17 cellular contexts compared by ENCODE assay signal in the genomic region with DNA sequence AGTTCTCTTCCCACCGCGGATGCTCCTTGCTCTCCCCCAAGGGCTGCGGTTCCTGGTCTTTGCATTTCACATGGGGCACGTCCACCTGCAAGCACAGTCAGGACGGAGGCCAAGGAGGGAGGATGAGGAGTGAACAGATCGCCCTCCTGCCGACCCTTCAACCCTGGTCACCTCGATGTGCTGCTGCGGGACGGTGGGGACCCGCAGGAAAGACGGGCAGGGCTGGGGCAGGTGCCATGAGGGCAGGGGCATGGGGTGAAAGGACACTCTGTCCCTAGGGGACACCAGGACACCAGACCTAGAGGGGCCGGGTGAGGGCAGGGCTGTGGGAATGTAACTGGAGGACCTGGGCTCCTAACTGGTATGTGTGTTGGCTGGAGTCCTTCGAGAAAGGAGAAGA. TPM values are rescaled to one million over a fixed set of nuclear protein-coding genes. Genes with fewer than 3 reads are reported as not detected.
DNase-seq lines count a peak whose midpoint lies in the region; ATAC-seq and TF ChIP-seq lines count a peak whose summit lies in the region.
"Had no signal": no experiment of that assay in that cellular context is flagged by ENCODE, and none has a peak within 500 bp of the region (broad histone marks: within the 10 kb centered on the region; RNA-seq: fewer than 3 reads in every experiment).

No MANE protein-coding gene starts in this region.

- TF ChIP-seq CTCF in CD8-positive, alpha-beta T cell (IDR thresholded peaks at IDR 0.05): no peak
- TF ChIP-seq CTCF in nephron (IDR thresholded peaks at IDR 0.05; ENCODE audit: unreplicated experiment in 3 of 3): no peak

- H3K36me3 ChIP-seq in BLaER1 treated with 17β-estradiol and CSF1 and Interleukin-3, amounts not matched to agents 10 nM and 100 nM: peaks cover 12 to 33% (median 14%) of the 10 kb centered on the region in 11 experiments
- peaks cover 9% of the 10 kb centered on the region for H3K36me3 ChIP-seq in CD8-positive, alpha-beta T cell (ENCODE audit: insufficient read depth, low read length)

- H3K27ac ChIP-seq in BLaER1 treated with 17β-estradiol and CSF1 and Interleukin-3, amounts not matched to agents 10 nM and 100 nM: peak overlapping the region in 4 of 11 experiments; percentile 75 to 87 (median 78); a peak in 4 of 22 replicates
- H3K27ac ChIP-seq in CD8-positive, alpha-beta T cell (ENCODE audit: low read depth, low read length): no peak overlapping the region
- H3K27ac ChIP-seq: colonic mucosa, foreskin keratinocyte, parathyroid adenoma had no signal

- no peaks in the 10 kb centered on the region for H3K9me3 Mint-ChIP-seq in CD8-positive, alpha-beta T cell
- no peaks in the 10 kb centered on the region for H3K9me3 Mint-ChIP-seq in activated naive CD8-positive, alpha-beta T cell (ENCODE audit: low read depth)
- H3K9me3 Mint-ChIP-seq in nephron: no peaks in the 10 kb centered on the region
- H3K9me3 Mint-ChIP-seq: mesothelial cell of epicardium had no signal

- no peaks in the 10 kb centered on the region for H3K9me3 ChIP-seq in BLaER1 treated with 17β-estradiol and CSF1 and Interleukin-3, amounts not matched to agents 10 nM and 100 nM (replicated peaks in 1 of 11)
- H3K9me3 ChIP-seq in CD8-positive, alpha-beta T cell (ENCODE audit: low read length): no peaks in the 10 kb centered on the region
- H3K9me3 ChIP-seq: colonic mucosa, tibial nerve had no signal

- CTCF ChIA-PET in CD8-positive, alpha-beta T cell (lab: Charles Lee): no interaction called here

- H3K4me3 Mint-ChIP-seq in CD8-positive, alpha-beta T cell: peak overlapping the region; percentile 35
- H3K4me3 Mint-ChIP-seq in activated naive CD8-positive, alpha-beta T cell: peak overlapping the region; percentile 32
- H3K4me3 Mint-ChIP-seq in nephron: peak overlapping the region in 2 of 3 experiments; percentile 32 to 74

- H4K20me1 ChIP-seq in BLaER1 treated with 17β-estradiol and CSF1 and Interleukin-3, amounts not matched to agents 10 nM and 100 nM: peaks cover 0 to 22% (median 0%) of the 10 kb centered on the region in 11 experiments; a peak in 7 of 22 replicates

- H3K4me3 ChIP-seq in BLaER1 treated with 17β-estradiol and CSF1 and Interleukin-3, amounts not matched to agents 10 nM and 100 nM: no peak overlapping the region
- no peak overlapping the region for H3K4me3 ChIP-seq in CD8-positive, alpha-beta T cell (ENCODE audit: low read depth, low read length)

- ATAC-seq in CD8-positive, alpha-beta T cell: no peak
- ATAC-seq in HG03025 (IDR thresholded peaks at IDR 0.05; ENCODE audit: low FRiP score, unreplicated experiment): no peak

- peaks cover 35% of the 10 kb centered on the region for H3K4me1 Mint-ChIP-seq in CD8-positive, alpha-beta T cell (ENCODE audit: low read depth)
- H3K4me1 Mint-ChIP-seq in activated naive CD8-positive, alpha-beta T cell (ENCODE audit: low read depth): peaks cover 32% of the 10 kb centered on the region
- H3K4me1 Mint-ChIP-seq in nephron: peaks cover 10% of the 10 kb centered on the region

- POLR2A ChIA-PET in CD8-positive, alpha-beta T cell (lab: Charles Lee): interaction anchor here (1.5 kb wide), 1 partner anchor 15 kb away, joined by 6 read pairs; a partner anchor contains a TSS

- no peaks in the 10 kb centered on the region for H3K27me3 ChIP-seq in BLaER1 treated with 17β-estradiol and CSF1 and Interleukin-3, amounts not matched to agents 10 nM and 100 nM
- H3K27me3 ChIP-seq in CD8-positive, alpha-beta T cell (ENCODE audit: insufficient read depth, low read length): no peaks in the 10 kb centered on the region
- H3K27me3 ChIP-seq: colonic mucosa, foreskin keratinocyte, tibial nerve had no signal

- H3K4me1 ChIP-seq in BLaER1 treated with 17β-estradiol and CSF1 and Interleukin-3, amounts not matched to agents 10 nM and 100 nM: peaks cover 17 to 35% (median 26%) of the 10 kb centered on the region in 10 experiments
- peaks cover 27% of the 10 kb centered on the region for H3K4me1 ChIP-seq in CD8-positive, alpha-beta T cell (ENCODE audit: insufficient read depth, low read length)
- H3K4me1 ChIP-seq: colonic mucosa, foreskin keratinocyte had no signal

- peak overlapping the region in 7 of 11 experiments; percentile 51 to 89 (median 76); a peak in 9 of 22 replicates for H3K4me2 ChIP-seq in BLaER1 treated with 17β-estradiol and CSF1 and Interleukin-3, amounts not matched to agents 10 nM and 100 nM
- H3K4me2 ChIP-seq: KMS-11 had no signal

- no peaks in the 10 kb centered on the region for H3K27me3 Mint-ChIP-seq in CD8-positive, alpha-beta T cell (ENCODE audit: low read depth)
- H3K27me3 Mint-ChIP-seq in activated naive CD8-positive, alpha-beta T cell: no peaks in the 10 kb centered on the region
- no peaks in the 10 kb centered on the region for H3K27me3 Mint-ChIP-seq in nephron (ENCODE audit: low read depth)

- intact Hi-C loops in CD8-positive, alpha-beta T cell (cut with DNase I, micrococcal nuclease): loop anchor here in 1 of 2 experiments (5.0 kb wide), 1 partner anchor 36 kb away; a partner anchor contains a TSS

- peaks cover 12% of the 10 kb centered on the region for H3K36me3 Mint-ChIP-seq in CD8-positive, alpha-beta T cell
- peaks cover 5% of the 10 kb centered on the region for H3K36me3 Mint-ChIP-seq in activated naive CD8-positive, alpha-beta T cell
- H3K36me3 Mint-ChIP-seq in nephron (ENCODE audit: low read depth): peaks cover 13% of the 10 kb centered on the region

- H3K9ac ChIP-seq in BLaER1 treated with 17β-estradiol and CSF1 and Interleukin-3, amounts not matched to agents 10 nM and 100 nM: no peak overlapping the region
- H3K9ac ChIP-seq: parathyroid adenoma had no signal

- DNase-seq in CD8-positive, alpha-beta T cell: no peak
- DNase-seq in NCI-H146 treated with DMSO at 0.1 percent for 48 hours (lab: John Stamatoyannopoulos, UW; ENCODE audit: unreplicated experiment): no peak
- DNase-seq in activated CD8-positive, alpha-beta memory T cell treated with anti-CD3 and anti-CD28 coated beads for 24 hours: no peak
- DNase-seq: colonic mucosa; foreskin keratinocyte; NCI-H1105; NCI-H526; stimulated activated CD4-positive, alpha-beta T cell treated with anti-CD3 and anti-CD28 coated beads, Interleukin-4, amount 100 ng/mL, for 24 hours; stimulated activated CD8-positive, alpha-beta memory T cell treated with anti-CD3 and anti-CD28 coated beads, Interleukin-4, amount 100 ng/mL, for 48 hours had no signal

- no peak overlapping the region for H3K27ac Mint-ChIP-seq in CD8-positive, alpha-beta T cell
- H3K27ac Mint-ChIP-seq in activated naive CD8-positive, alpha-beta T cell: no peak overlapping the region
- no peak overlapping the region for H3K27ac Mint-ChIP-seq in nephron
- H3K27ac Mint-ChIP-seq: mesothelial cell of epicardium had no signal

RNA-seq across cellular contexts. Expression of a gene that starts 0.8 kb away (rescaled TPM):
- total RNA-seq in CD8-positive, alpha-beta T cell: 1 to 10 TPM; 2.4 to 2.9 TPM
- total RNA-seq: tibial nerve had no signal

RNA-seq across cellular contexts. Expression of a gene that starts 15.3 kb away (rescaled TPM):
- 10 to 100 TPM; 17.4 to 17.5 TPM for total RNA-seq in CD8-positive, alpha-beta T cell

RNA-seq across cellular contexts. Expression of a gene that starts 20.2 kb away (rescaled TPM):
- total RNA-seq in CD8-positive, alpha-beta T cell: 100 to 1,000 TPM; 618 to 650 TPM

RNA-seq across cellular contexts. Expression of a gene that starts 27.3 kb away (rescaled TPM):
- total RNA-seq in CD8-positive, alpha-beta T cell: 10 to 100 TPM; 36.0 to 41.7 TPM

RNA-seq across cellular contexts. Expression of a gene that starts 27.4 kb away (rescaled TPM):
- total RNA-seq in CD8-positive, alpha-beta T cell: 10 to 100 TPM; 86.3 to 90.8 TPM
